ENCODE assay signal across 8 cellular contexts in the genomic region with DNA sequence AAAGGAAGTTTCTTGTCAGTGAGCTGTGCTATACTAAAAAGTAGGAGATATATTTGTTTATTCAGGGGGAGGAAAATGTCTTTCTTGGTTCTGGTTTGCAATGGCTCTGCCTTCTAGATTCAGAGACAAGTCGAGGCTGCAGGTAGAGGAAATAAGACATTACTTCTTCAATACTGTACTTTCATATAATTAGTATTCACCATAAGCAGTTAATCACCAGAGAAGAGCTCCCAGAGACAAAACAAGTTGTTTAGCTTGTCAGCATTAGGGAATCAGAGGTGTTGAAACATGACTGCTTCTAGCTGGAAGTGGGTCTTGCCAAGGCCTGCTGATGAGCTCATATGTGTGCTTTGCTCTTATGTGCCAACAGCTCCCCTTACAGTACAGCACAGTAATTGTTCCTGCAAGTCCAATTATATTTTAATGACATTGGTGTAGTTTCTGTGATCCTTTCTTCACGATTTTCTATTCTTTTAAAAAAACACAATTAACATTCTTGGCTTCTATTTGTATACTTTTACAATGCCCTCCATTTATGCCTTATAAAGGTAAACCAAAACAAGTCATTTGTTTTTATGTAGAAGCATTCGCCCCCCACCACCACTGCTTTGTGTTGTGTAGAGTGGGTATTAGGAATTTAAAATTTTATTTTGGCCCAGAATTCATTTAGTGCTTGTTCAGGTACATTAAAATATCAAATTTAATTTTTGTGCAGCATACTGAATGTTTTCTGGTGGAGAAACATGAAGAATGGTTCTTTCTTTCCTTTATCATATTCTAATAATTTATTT.
DNase-seq lines count a peak whose midpoint lies in the region; ATAC-seq and TF ChIP-seq lines count a peak whose summit lies in the region.

No MANE protein-coding gene starts in this region.

- H3K4me1 ChIP-seq in esophagus squamous epithelium, result peaks cover 9 to 44% (median 11%) of the 10 kb centered on the region in 3 donors
- H3K4me1 ChIP-seq in muscle layer of duodenum (ENCODE audit: control insufficient read depth in 1 of 2, insufficient read depth in 2 of 2, low read length in 2 of 2), result peaks cover 6 to 11% of the 10 kb centered on the region in 2 donors

- DNase-seq in DMS114 treated with DMSO at 0.1 percent for 48 hours (lab: John Stamatoyannopoulos, UW; ENCODE audit: unreplicated experiment), result peak; percentile 38
- peak; percentile 69 to 90 for DNase-seq in NCI-H446 (lab: John Stamatoyannopoulos, UW)
- peak; percentile 33 for DNase-seq in activated CD4-positive, alpha-beta T cell treated with anti-CD3 and anti-CD28 coated beads for 48 hours
- DNase-seq in esophagus squamous epithelium (lab: John Stamatoyannopoulos, UW), result peak; percentile 31
- no peak for DNase-seq in GOT3 (lab: John Stamatoyannopoulos, UW)

- H3K36me3 ChIP-seq in esophagus squamous epithelium, result no peaks in the 10 kb centered on the region
- H3K36me3 ChIP-seq in muscle layer of duodenum (ENCODE audit: control insufficient read depth in 1 of 2, insufficient read depth in 2 of 2, low read length in 2 of 2), result no peaks in the 10 kb centered on the region

- H3K9me3 ChIP-seq in esophagus squamous epithelium (no peaks in the 10 kb centered on the region), muscle layer of duodenum (ENCODE audit: control insufficient read depth in 1 of 2, low read length in 2 of 2) (no peaks in the 10 kb centered on the region)

- TF ChIP-seq CTCF in esophagus squamous epithelium (IDR thresholded peaks at IDR 0.05), result peak; percentile 31 to 87 (median 74)

- no peaks in the 10 kb centered on the region for H3K27me3 ChIP-seq in esophagus squamous epithelium
- no peaks in the 10 kb centered on the region for H3K27me3 ChIP-seq in muscle layer of duodenum (ENCODE audit: low read depth, low read length)

- no peak for TF ChIP-seq POLR2A in esophagus squamous epithelium (IDR thresholded peaks at IDR 0.05)

- peak; percentile 86 for ATAC-seq in GM19395 (IDR thresholded peaks at IDR 0.05; ENCODE audit: unreplicated experiment)
- peak; percentile 93 for ATAC-seq in HG03432 (IDR thresholded peaks at IDR 0.05; ENCODE audit: unreplicated experiment)

- 36 to 37% methylated on average over 3 of the region's 3 CpGs for WGBS in esophagus squamous epithelium, 2 donors

- H3K4me3 ChIP-seq in esophagus squamous epithelium (no peak overlapping the region), muscle layer of duodenum (ENCODE audit: low read depth in 1 of 2, low read length in 2 of 2) (no peak overlapping the region)

- H3K27ac ChIP-seq in esophagus squamous epithelium, result peak overlapping the region; percentile 42 to 69 (median 60)
- H3K27ac ChIP-seq in muscle layer of duodenum (ENCODE audit: low read length), result peak overlapping the region; percentile 26

- intact Hi-C loops in esophagus squamous epithelium (cut with DNase I), result loop anchor here (5.0 to 10.0 kb wide), 2 partner anchors 659 to 741 kb away; no protein-coding TSS in a partner anchor
